Comparison of ENCODE assay signal across 15 cellular contexts in the genomic region with DNA sequence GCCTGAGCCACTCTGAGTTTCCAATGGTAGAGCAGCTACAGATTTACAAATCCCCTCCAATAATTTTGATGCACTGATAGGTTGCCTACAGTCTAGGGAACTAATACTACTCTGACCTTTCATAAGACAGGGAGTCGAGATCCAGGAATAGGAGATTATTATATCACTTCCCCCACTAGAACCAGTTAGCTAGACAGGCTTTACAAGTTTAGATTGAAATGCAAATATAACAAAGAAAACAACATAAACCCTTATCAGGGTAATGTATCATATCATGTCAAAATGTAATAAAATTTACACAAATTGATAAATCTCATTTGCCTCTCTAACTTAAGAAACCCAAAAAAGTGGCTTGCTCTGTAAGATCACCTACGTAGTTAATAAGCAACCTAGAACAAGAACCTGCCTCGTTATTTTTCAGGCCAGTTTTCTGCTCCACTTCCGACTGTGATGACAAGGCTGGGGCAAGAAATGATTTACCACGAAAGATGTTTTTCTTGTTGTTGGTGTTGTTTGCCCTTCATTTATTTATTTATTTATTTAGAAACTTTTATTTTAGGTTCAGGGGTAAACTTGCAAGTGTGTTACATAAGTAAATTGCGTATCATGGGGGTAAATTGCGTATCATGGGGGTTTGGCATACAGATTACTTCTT.
DNase-seq lines count a peak whose midpoint lies in the region; ATAC-seq and TF ChIP-seq lines count a peak whose summit lies in the region.
"Had no signal": no experiment of that assay in that cellular context is flagged by ENCODE, and none has a peak within 500 bp of the region (broad histone marks: within the 10 kb centered on the region; RNA-seq: fewer than 3 reads in every experiment).

No MANE protein-coding gene starts in this region.

- H3K4me3 ChIP-seq in PC-3 (ENCODE audit: low read length): no peak overlapping the region
- no peak overlapping the region for H3K4me3 ChIP-seq in osteoblast (ENCODE audit: insufficient read depth, low read length)
- H3K4me3 ChIP-seq: BLaER1, GM23338 had no signal

- TF ChIP-seq CTCF in PC-3 (conservative IDR thresholded peaks at IDR 0.05; ENCODE audit: low read depth, low read length): no peak
- no peak for TF ChIP-seq CTCF in osteoblast (IDR thresholded peaks at IDR 0.05; ENCODE audit: extremely low read depth, low read depth, low read length)

- H4K20me1 ChIP-seq in PC-3 (ENCODE audit: low read length) (no peaks in the 10 kb centered on the region), osteoblast (ENCODE audit: insufficient read depth, low read length) (no peaks in the 10 kb centered on the region)
- H4K20me1 ChIP-seq: BLaER1 had no signal

- H3K79me2 ChIP-seq in PC-3 (ENCODE audit: low read length): no peaks in the 10 kb centered on the region
- H3K79me2 ChIP-seq in osteoblast (ENCODE audit: insufficient read depth, low read length): no peaks in the 10 kb centered on the region

- H3K4me1 ChIP-seq in PC-3 (ENCODE audit: insufficient read depth, low read length): peaks cover 70% of the 10 kb centered on the region
- no peaks in the 10 kb centered on the region for H3K4me1 ChIP-seq in osteoblast (ENCODE audit: insufficient read depth, low read length)

- H2AFZ ChIP-seq in PC-3 (ENCODE audit: low read length): no peak overlapping the region
- no peak overlapping the region for H2AFZ ChIP-seq in osteoblast (ENCODE audit: low read length)
- H2AFZ ChIP-seq: GM23338 had no signal

- DNase-seq in SIG-M5 treated with dmso at 0.1 percent for 504 hours (lab: John Stamatoyannopoulos, UW; ENCODE audit: unreplicated experiment) (peak; percentile 30), SIG-M5 (lab: John Stamatoyannopoulos, UW) (no peak), PC-3 (peak; percentile 64), kidney tubule cell (ENCODE audit: low spot score) (peak; percentile 65), renal cortical epithelial cell (ENCODE audit: low read depth) (peak; percentile 74), osteoblast (ENCODE audit: insufficient read length, low spot score, missing footprints) (no peak)
- DNase-seq: 8988T; CD8-positive, alpha-beta T cell; COR-L47; HCEC 1CT; HFFc6 had no signal

- ATAC-seq in PC-3 (no peak), HG02642 (IDR thresholded peaks at IDR 0.05; ENCODE audit: poor library complexity, unreplicated experiment) (no peak), HG02840 (IDR thresholded peaks at IDR 0.05; ENCODE audit: low FRiP score, unreplicated experiment) (no peak)
- ATAC-seq: CD8-positive, alpha-beta T cell; GM23338 had no signal

- no TSS peak for BruUV-seq in PC-3 (replicated peaks; lab: Mats Ljungman, UMichigan)

- peak overlapping the region; percentile 68 for H3K9ac ChIP-seq in PC-3 (ENCODE audit: low read length)
- H3K9ac ChIP-seq: BLaER1 had no signal

- CTCF ChIA-PET in PC-3 (lab: Charles Lee): no interaction called here

- POLR2A ChIA-PET in PC-3 (lab: Charles Lee; ENCODE audit: unreplicated experiment): no interaction called here

- no peaks in the 10 kb centered on the region for H3K9me3 ChIP-seq in PC-3 (ENCODE audit: low read length)
- no peaks in the 10 kb centered on the region for H3K9me3 ChIP-seq in osteoblast (ENCODE audit: low read depth, low read length)
- H3K9me3 ChIP-seq: BLaER1 had no signal

- H3K27me3 ChIP-seq in PC-3 (ENCODE audit: low read length) (no peaks in the 10 kb centered on the region), osteoblast (ENCODE audit: insufficient read depth, low read length) (no peaks in the 10 kb centered on the region)
- H3K27me3 ChIP-seq: BLaER1 had no signal

- H3K4me2 ChIP-seq in PC-3 (ENCODE audit: low read length): peak overlapping the region; percentile 39
- H3K4me2 ChIP-seq in osteoblast (ENCODE audit: insufficient read depth, low read length): no peak overlapping the region
- H3K4me2 ChIP-seq: BLaER1, GM23338 had no signal

- H3K27ac ChIP-seq in PC-3 (ENCODE audit: low read length) (peak overlapping the region; percentile 93), osteoblast (ENCODE audit: low read depth, low read length) (no peak overlapping the region)
- H3K27ac ChIP-seq: BLaER1 had no signal

- intact Hi-C loops in PC-3 (cut with micrococcal nuclease): loop anchor here (5.0 kb wide), 2 partner anchors 84 to 134 kb away; no protein-coding TSS in a partner anchor

- H3K36me3 ChIP-seq in PC-3 (ENCODE audit: low read depth, low read length) (no peaks in the 10 kb centered on the region), osteoblast (ENCODE audit: insufficient read depth, low read length) (no peaks in the 10 kb centered on the region)
- H3K36me3 ChIP-seq: BLaER1 had no signal

- no peaks in the 10 kb centered on the region for H3K9me2 ChIP-seq in PC-3 (replicated peaks; ENCODE audit: low read length)

- H3F3A ChIP-seq in PC-3 (ENCODE audit: low read length, unreplicated experiment): peaks cover 4% of the 10 kb centered on the region

Comparison
In these comparisons a context has a peak if more than half of its experiments do, and no peak if none do; other contexts are left out.
1. DNase-seq: peak in SIG-M5 treated with dmso at 0.1 percent for 504 hours (single experiment), PC-3 (single experiment), kidney tubule cell (single experiment) and renal cortical epithelial cell (single experiment); none in SIG-M5 (single experiment) and osteoblast (single experiment).